Comparison of ENCODE assay signal across 24 cellular contexts in the genomic region with DNA sequence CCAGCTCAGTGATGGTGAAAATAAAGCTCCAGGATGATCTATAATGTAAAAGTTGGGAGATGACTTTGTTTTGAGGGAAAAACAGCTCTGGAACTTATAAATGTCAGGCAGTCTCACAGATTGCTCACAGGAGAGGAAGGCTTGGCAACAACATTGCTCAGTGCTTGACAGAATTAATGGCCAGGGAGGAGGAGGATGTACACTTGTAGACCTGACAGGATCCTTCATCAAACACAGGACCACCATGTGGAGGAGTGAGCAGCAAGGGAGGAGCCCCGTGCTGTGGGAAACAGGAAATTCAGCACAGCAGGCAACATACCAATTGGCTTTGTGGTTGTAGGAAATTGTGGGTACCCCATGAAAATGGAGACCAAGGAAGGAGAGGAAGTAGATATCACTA.
A peak's percentile ranks its signal among the peaks of the same experiment; 100 is the strongest.
DNase-seq lines count a peak whose midpoint lies in the region; ATAC-seq and TF ChIP-seq lines count a peak whose summit lies in the region.
"Had no signal": no experiment of that assay in that cellular context is flagged by ENCODE, and none has a peak within 500 bp of the region (broad histone marks: within the 10 kb centered on the region; RNA-seq: fewer than 3 reads in every experiment).

No MANE protein-coding gene starts in this region.

- intact Hi-C loops in Right ventricle myocardium superior (cut with DNase I): no loop called here

- peak; percentile 53 for DNase-seq in Jurkat, Clone E6-1 (ENCODE audit: low read depth, low spot score)
- DNase-seq in iPS DF 4.7 (ENCODE audit: extremely low read depth, low spot score) (peak; percentile 5), Right ventricle myocardium superior (no peak)
- no peak for DNase-seq in activated CD4-positive, alpha-beta T cell treated with anti-CD3 and anti-CD28 coated beads, Interleukin-2, amount 50 U/mL, for 1 hour
- DNase-seq: activated CD4-positive, CD25-positive, alpha-beta regulatory T cell; activated CD8-positive, alpha-beta memory T cell treated with anti-CD3 and anti-CD28 coated beads, Interleukin-2, amount 10 ng/mL, durations not matched to agents 7 days and 5 days; activated naive CD8-positive, alpha-beta T cell treated with anti-CD3 and anti-CD28 coated beads, Interleukin-2, amount 50 U/mL, for 24 hours; activated T-cell treated with anti-CD3 and anti-CD28 coated beads, Interleukin-2, amount 50 U/mL, for 72 hours; Caco-2; KBM-7; left cardiac atrium; NCI-H1417 treated with DMSO at 0.1 percent for 48 hours; NCI-H510A; retina; RPMI8226; stimulated activated naive CD4-positive, alpha-beta T cell; upper lobe of left lung had no signal

- H3K4me3 ChIP-seq in Jurkat, Clone E6-1 (ENCODE audit: low read length): no peak overlapping the region
- H3K4me3 ChIP-seq: hepatocyte, SK-N-MC, skin epidermis, suprapubic skin, upper lobe of left lung had no signal

- ATAC-seq in SK-N-SH treated with all-trans-retinoic acid at 6 μM for 48 hours (peak; percentile 85), HG03196 (IDR thresholded peaks at IDR 0.05; ENCODE audit: unreplicated experiment) (no peak), Right ventricle myocardium superior (ENCODE audit: poor library complexity) (no peak), GM19455 (IDR thresholded peaks at IDR 0.05; ENCODE audit: unreplicated experiment) (no peak)
- ATAC-seq: activated CD8-positive, alpha-beta memory T cell treated with anti-CD3 and anti-CD28 coated beads, Interleukin-2, amount 10 ng/mL, durations not matched to agents 7 days and 5 days; activated naive CD8-positive, alpha-beta T cell treated with anti-CD3 and anti-CD28 coated beads, Interleukin-2, amount 50 U/mL, for 24 hours; activated T-cell treated with anti-CD3 and anti-CD28 coated beads, Interleukin-2, amount 50 U/mL, for 72 hours; left cardiac atrium had no signal

TF ChIP-seq in SK-N-SH treated with all-trans-retinoic acid at 6 μM for 48 hours, 23 proteins besides CTCF, POLR2A, EP300 and RAD21:
- no peak; the same call in 1 of the 2 replicates for TF ChIP-seq RARB (CRISPR knock-in tag; IDR thresholded peaks at IDR 0.05)
- no peak for TF ChIP-seq BACH2 (CRISPR knock-in tag; IDR thresholded peaks at IDR 0.05; ENCODE audit: borderline replicate concordance)
- TF ChIP-seq ZC3H10 (CRISPR knock-in tag; IDR thresholded peaks at IDR 0.05): peak; percentile 80; the same call in 1 of the 2 replicates
- no peak for TF ChIP-seq SNAI2 (CRISPR knock-in tag; IDR thresholded peaks at IDR 0.05)
- no peak for TF ChIP-seq ZNF8 (CRISPR knock-in tag; IDR thresholded peaks at IDR 0.05)
- no peak for TF ChIP-seq ZNF70 (CRISPR knock-in tag; IDR thresholded peaks at IDR 0.05)
- no peak for TF ChIP-seq GLIS3 (CRISPR knock-in tag; IDR thresholded peaks at IDR 0.05)
- TF ChIP-seq TOX (CRISPR knock-in tag; IDR thresholded peaks at IDR 0.05; ENCODE audit: borderline replicate concordance): peak; percentile 95
- TF ChIP-seq, protein P1, sequence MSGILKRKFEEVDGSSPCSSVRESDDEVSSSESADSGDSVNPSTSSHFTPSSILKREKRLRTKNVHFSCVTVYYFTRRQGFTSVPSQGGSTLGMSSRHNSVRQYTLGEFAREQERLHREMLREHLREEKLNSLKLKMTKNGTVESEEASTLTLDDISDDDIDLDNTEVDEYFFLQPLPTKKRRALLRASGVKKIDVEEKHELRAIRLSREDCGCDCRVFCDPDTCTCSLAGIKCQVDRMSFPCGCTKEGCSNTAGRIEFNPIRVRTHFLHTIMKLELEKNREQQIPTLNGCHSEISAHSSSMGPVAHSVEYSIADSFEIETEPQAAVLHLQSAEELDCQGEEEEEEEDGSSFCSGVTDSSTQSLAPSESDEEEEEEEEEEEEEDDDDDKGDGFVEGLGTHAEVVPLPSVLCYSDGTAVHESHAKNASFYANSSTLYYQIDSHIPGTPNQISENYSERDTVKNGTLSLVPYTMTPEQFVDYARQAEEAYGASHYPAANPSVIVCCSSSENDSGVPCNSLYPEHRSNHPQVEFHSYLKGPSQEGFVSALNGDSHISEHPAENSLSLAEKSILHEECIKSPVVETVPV (CRISPR knock-in tag; IDR thresholded peaks at IDR 0.05): no peak

Comparison
In these comparisons a context has a peak if more than half of its experiments do, and no peak if none do; other contexts are left out.
1. DNase-seq: peak in Jurkat, Clone E6-1 (single experiment) and iPS DF 4.7 (single experiment); none in Right ventricle myocardium superior (single experiment) and activated CD4-positive, alpha-beta T cell treated with anti-CD3 and anti-CD28 coated beads, Interleukin-2, amount 50 U/mL, for 1 hour (single experiment).